9 cellular contexts compared by ENCODE assay signal in genomic region chr4:22071749-22072148, GRCh38.
DNase-seq lines count a peak whose midpoint lies in the region; ATAC-seq and TF ChIP-seq lines count a peak whose summit lies in the region.
"Had no signal": no experiment of that assay in that cellular context is flagged by ENCODE, and none has a peak within 500 bp of the region (broad histone marks: within the 10 kb centered on the region; RNA-seq: fewer than 3 reads in every experiment).

No MANE protein-coding gene starts in this region.

- no peak overlapping the region for H3K4ac ChIP-seq in mesenchymal stem cell (ENCODE audit: low read depth in 1 of 2, low read length in 2 of 2)

- no peaks in the 10 kb centered on the region for H3K79me1 ChIP-seq in mesenchymal stem cell (replicated peaks; ENCODE audit: low read length, poor library complexity, severe bottlenecking)

- H2AFZ ChIP-seq in KMS-11 (ENCODE audit: low read depth) (peak overlapping the region; percentile 64), mesenchymal stem cell (ENCODE audit: low read depth, low read length) (no peak overlapping the region)

- DNase-seq in kidney tubule cell (ENCODE audit: low spot score) (peak; percentile 49), mesenchymal stem cell (no peak), amniotic stem cell (lab: John Stamatoyannopoulos, UW) (no peak)
- DNase-seq: lower lobe of right lung had no signal

- H3K9me3 ChIP-seq in mesenchymal stem cell (ENCODE audit: control insufficient read depth, low read length) = no peaks in the 10 kb centered on the region
- H3K9me3 ChIP-seq: lower lobe of right lung, SJSA1 had no signal

- WGBS in mesenchymal stem cell = 80% methylated on average over 1 of the region's 1 CpG

- H3K36me3 ChIP-seq in KMS-11 (ENCODE audit: insufficient read depth) (no peaks in the 10 kb centered on the region), mesenchymal stem cell (ENCODE audit: control insufficient read depth in 1 of 2, insufficient read depth in 2 of 2, low read depth in 1 of 2, low read length in 2 of 2) (no peaks in the 10 kb centered on the region)
- H3K36me3 ChIP-seq: lower lobe of right lung, SJSA1 had no signal

- H3K4me3 ChIP-seq in KMS-11 (IDR thresholded peaks at IDR 0.05; ENCODE audit: insufficient read depth, low read depth, low read length) = no peak overlapping the region
- H3K4me3 ChIP-seq in mesenchymal stem cell (ENCODE audit: insufficient read depth in 1 of 2, low read depth in 1 of 2, low read length in 2 of 2) = no peak overlapping the region
- H3K4me3 ChIP-seq: lower lobe of right lung, SJSA1 had no signal

- no peak overlapping the region for H4K91ac ChIP-seq in mesenchymal stem cell (ENCODE audit: low read length)

- peaks cover 26% of the 10 kb centered on the region for H3K4me1 ChIP-seq in KMS-11 (ENCODE audit: low read depth, poor library complexity, severe bottlenecking)
- H3K4me1 ChIP-seq in mesenchymal stem cell (ENCODE audit: control insufficient read depth, insufficient read depth, low read depth, low read length) = no peaks in the 10 kb centered on the region
- H3K4me1 ChIP-seq: lower lobe of right lung, SJSA1 had no signal

- peak; percentile 57 for ATAC-seq in GM19023 (IDR thresholded peaks at IDR 0.05; ENCODE audit: unreplicated experiment)
- peak; percentile 74 for ATAC-seq in HG02623 (IDR thresholded peaks at IDR 0.05; ENCODE audit: unreplicated experiment)
- no peak for ATAC-seq in GM18520 (IDR thresholded peaks at IDR 0.05; ENCODE audit: unreplicated experiment)
- ATAC-seq: lower lobe of right lung had no signal

- no peaks in the 10 kb centered on the region for H4K20me1 ChIP-seq in KMS-11 (ENCODE audit: insufficient read depth)

- peak overlapping the region; percentile 69 for H3K4me2 ChIP-seq in KMS-11
- no peak overlapping the region for H3K4me2 ChIP-seq in mesenchymal stem cell (ENCODE audit: low read length, poor library complexity, severe bottlenecking)

- no peak overlapping the region for H3K23ac ChIP-seq in mesenchymal stem cell (ENCODE audit: low read length in 2 of 2)

- TF ChIP-seq CTCF in KMS-11 (conservative IDR thresholded peaks at IDR 0.05; ENCODE audit: low read depth, low read length) = no peak

- no peak overlapping the region for H2BK12ac ChIP-seq in mesenchymal stem cell (ENCODE audit: low read length in 2 of 2)

- no peak overlapping the region for H3K18ac ChIP-seq in mesenchymal stem cell (ENCODE audit: low read depth in 1 of 2, low read length in 2 of 2)

- no peak overlapping the region for H3K14ac ChIP-seq in mesenchymal stem cell (ENCODE audit: low read length in 2 of 2)

- H3K27ac ChIP-seq in KMS-11 (peak overlapping the region; percentile 63), mesenchymal stem cell (ENCODE audit: low read length, poor library complexity, severe bottlenecking) (no peak overlapping the region)
- H3K27ac ChIP-seq: lower lobe of right lung, SJSA1 had no signal

- H3K9ac ChIP-seq in KMS-11 = peak overlapping the region; percentile 20; the same call in 1 of the 2 replicates
- H3K9ac ChIP-seq in mesenchymal stem cell (ENCODE audit: low read length) = no peak overlapping the region

- no peak overlapping the region for H2BK5ac ChIP-seq in mesenchymal stem cell (ENCODE audit: low read depth, low read length, poor library complexity, severe bottlenecking)

- no peak overlapping the region for H4K8ac ChIP-seq in mesenchymal stem cell (ENCODE audit: low read length)

- H3K27me3 ChIP-seq in KMS-11 (ENCODE audit: insufficient read depth, low read depth) (no peaks in the 10 kb centered on the region), mesenchymal stem cell (ENCODE audit: control insufficient read depth in 1 of 2, insufficient read depth in 1 of 2, low read length in 2 of 2) (no peaks in the 10 kb centered on the region)
- H3K27me3 ChIP-seq: SJSA1 had no signal

- no peaks in the 10 kb centered on the region for H3K79me2 ChIP-seq in KMS-11 (ENCODE audit: insufficient read depth, low read depth)

- H2BK15ac ChIP-seq in mesenchymal stem cell (ENCODE audit: low read depth, poor library complexity, severe bottlenecking) = no peak overlapping the region

- no peak overlapping the region for H2BK120ac ChIP-seq in mesenchymal stem cell (ENCODE audit: low read depth, low read length)

- H2AK5ac ChIP-seq in mesenchymal stem cell (ENCODE audit: low read length, severe bottlenecking) = no peak overlapping the region
